1 cellular context compared by ENCODE assay signal in genomic region chr19:47255947-47256687, GRCh38.
TF ChIP-seq lines count a peak whose summit lies in the region.

CCDC9 (plus strand) TSS chr19:47256525; CDS start chr19:47258401, 1,876 bp downstream.

TF ChIP-seq in GM12878, 131 proteins besides CTCF, POLR2A, EP300 and RAD21 (continued from another document and continues in another):
- no peak for TF ChIP-seq CEBPZ (IDR thresholded peaks at IDR 0.05; ENCODE audit: low read depth, low read length)
- no peak for TF ChIP-seq SREBF1 (IDR thresholded peaks at IDR 0.05; ENCODE audit: low read length)
- TF ChIP-seq ASH2L (IDR thresholded peaks at IDR 0.05; ENCODE audit: borderline replicate concordance, low read depth), result no peak
- TF ChIP-seq SP1 (IDR thresholded peaks at IDR 0.05; ENCODE audit: low read depth, low read length), result peak; percentile 39
- TF ChIP-seq ZNF274 (IDR thresholded peaks at IDR 0.05; ENCODE audit: insufficient read depth, insufficient read length), result no peak
- TF ChIP-seq EZH2 (IDR thresholded peaks at IDR 0.05; ENCODE audit: borderline replicate concordance, control insufficient read depth, low read depth, low read length), result no peak
- no peak for TF ChIP-seq ZNF687 (IDR thresholded peaks at IDR 0.05)
- TF ChIP-seq IRF5 (IDR thresholded peaks at IDR 0.05; ENCODE audit: borderline replicate concordance), result no peak
- peak; percentile 37; the same call in 1 of the 2 replicates for TF ChIP-seq EED (IDR thresholded peaks at IDR 0.05; ENCODE audit: low read depth)
- TF ChIP-seq ESRRA (IDR thresholded peaks at IDR 0.05; ENCODE audit: low read length), result no peak
- no peak for TF ChIP-seq STAT3 (IDR thresholded peaks at IDR 0.05; ENCODE audit: low read depth, low read length)
- TF ChIP-seq CREB1 (IDR thresholded peaks at IDR 0.05; ENCODE audit: low read depth), result peak; percentile 96
- peak; percentile 52 for TF ChIP-seq SMAD1 (IDR thresholded peaks at IDR 0.05; ENCODE audit: low read depth, partially characterized antibody)
- TF ChIP-seq ATF7 (IDR thresholded peaks at IDR 0.05; ENCODE audit: low read depth), result peak; percentile 56
- no peak for TF ChIP-seq E2F4 (IDR thresholded peaks at IDR 0.05; ENCODE audit: low read depth, low read length)
- peak; percentile 78; the same call in 1 of the 2 replicates for TF ChIP-seq STAT1 (conservative IDR thresholded peaks at IDR 0.05)
- TF ChIP-seq TBL1XR1 (IDR thresholded peaks at IDR 0.05; ENCODE audit: low read depth, low read length), result peak; percentile 55; the same call in 1 of the 2 replicates
- peak; percentile 95 for TF ChIP-seq ELK1 (IDR thresholded peaks at IDR 0.05; ENCODE audit: low read depth, low read length)
- no peak for TF ChIP-seq PML (IDR thresholded peaks at IDR 0.05; ENCODE audit: low read length)
- TF ChIP-seq CBX5 (IDR thresholded peaks at IDR 0.05; ENCODE audit: low read depth), result no peak
- no peak for TF ChIP-seq SUZ12 (IDR thresholded peaks at IDR 0.05; ENCODE audit: unreplicated experiment)
- TF ChIP-seq RB1 (IDR thresholded peaks at IDR 0.05; ENCODE audit: borderline replicate concordance), result peak; percentile 54; the same call in 1 of the 2 replicates
- no peak for TF ChIP-seq CUX1 (IDR thresholded peaks at IDR 0.05; ENCODE audit: insufficient replicate concordance, low read depth, low read length)
- no peak for TF ChIP-seq CHD4 (IDR thresholded peaks at IDR 0.05)
- no peak for TF ChIP-seq KAT2A (conservative IDR thresholded peaks at IDR 0.05; ENCODE audit: control insufficient read depth, low read depth, low read length)
- TF ChIP-seq KDM1A (IDR thresholded peaks at IDR 0.05; ENCODE audit: borderline replicate concordance), result no peak
- TF ChIP-seq NKRF (conservative IDR thresholded peaks at IDR 0.05), result no peak; the same call in 1 of the 2 replicates
- no peak for TF ChIP-seq TARDBP (IDR thresholded peaks at IDR 0.05; ENCODE audit: borderline replicate concordance)
- TF ChIP-seq RELB (IDR thresholded peaks at IDR 0.05; ENCODE audit: low read depth), result peak; percentile 84
- peak; percentile 91; the same call in 1 of the 2 replicates for TF ChIP-seq ATF3 (IDR thresholded peaks at IDR 0.05; ENCODE audit: borderline replicate concordance, extremely low read depth, low read depth, low read length)
- peak; percentile 34; the same call in 1 of the 2 replicates for TF ChIP-seq BACH1 (IDR thresholded peaks at IDR 0.05; ENCODE audit: borderline replicate concordance)
- 0 out of 2 replicates have a peak, but pooled peaks have one; percentile 31 for TF ChIP-seq FOXK2 (IDR thresholded peaks at IDR 0.05)
- peak; percentile 72 for TF ChIP-seq ZNF207 (IDR thresholded peaks at IDR 0.05; ENCODE audit: borderline replicate concordance)
- TF ChIP-seq SUPT20H (IDR thresholded peaks at IDR 0.05; ENCODE audit: borderline replicate concordance, control insufficient read depth, low read depth, low read length), result no peak
- TF ChIP-seq CBFB (IDR thresholded peaks at IDR 0.05; ENCODE audit: low read depth), result peak; percentile 65; the same call in 1 of the 2 replicates
- TF ChIP-seq SPI1 (IDR thresholded peaks at IDR 0.05; ENCODE audit: borderline replicate concordance, insufficient read depth, low read depth, low read length), result no peak
